ENCODE assay signal across 8 cellular contexts in the genomic region with DNA sequence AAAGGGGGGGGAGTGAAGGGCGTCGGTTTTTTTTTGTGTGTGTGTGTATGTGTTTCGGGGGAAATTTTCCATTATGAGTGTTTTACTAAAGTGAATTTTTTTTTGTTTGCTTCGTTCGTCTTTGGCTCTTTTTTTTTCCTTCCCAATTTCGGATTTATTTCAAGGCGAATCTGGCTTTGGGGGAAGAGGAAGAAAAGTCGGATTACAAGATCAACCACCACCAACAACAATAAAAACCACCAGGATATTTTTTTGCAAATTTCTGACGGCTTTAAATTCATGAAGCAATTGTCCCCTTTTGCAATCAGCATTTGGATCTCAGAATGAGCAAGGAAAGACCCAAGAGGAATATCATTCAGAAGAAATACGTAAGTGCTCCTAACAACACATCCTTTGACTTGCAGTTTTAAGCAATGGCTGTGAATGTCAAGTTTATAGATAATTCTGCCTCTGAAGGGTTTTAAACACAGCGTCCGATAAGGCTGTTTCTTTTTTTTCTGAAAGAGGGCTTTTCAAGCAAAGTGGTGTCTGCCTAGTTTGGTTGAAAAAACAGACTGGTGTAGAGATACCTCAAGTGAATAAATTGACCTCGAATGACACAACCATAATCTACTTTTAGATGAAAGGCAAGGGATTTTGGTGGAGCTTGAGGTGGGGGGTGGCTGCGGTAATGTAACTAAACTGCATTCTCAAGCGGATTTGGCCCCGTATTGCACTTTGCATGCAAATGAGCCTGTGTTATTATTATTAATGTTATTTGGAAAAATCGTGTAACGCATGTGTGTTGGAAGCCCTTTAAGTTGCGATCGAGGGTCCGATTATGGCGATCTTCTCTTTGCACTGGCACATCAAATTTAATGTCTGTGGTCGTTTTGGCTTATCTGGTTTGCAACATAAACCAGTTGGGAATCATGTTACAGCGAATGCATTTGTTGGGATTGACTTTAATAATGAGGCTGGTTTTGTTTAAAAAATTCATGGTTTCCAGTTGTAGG. TPM values are rescaled to one million over a fixed set of nuclear protein-coding genes. Genes with fewer than 3 reads are reported as not detected.
DNase-seq lines count a peak whose midpoint lies in the region; ATAC-seq, FAIRE-seq and TF ChIP-seq lines count a peak whose summit lies in the region.

No MANE protein-coding gene starts in this region.

- peaks cover 24% of the 10 kb centered on the region for H3K4me1 ChIP-seq in body of pancreas
- H3K4me1 ChIP-seq in lower lobe of right lung = peaks cover 32% of the 10 kb centered on the region
- H3K4me1 ChIP-seq in tibial nerve = peaks cover 0 to 41% (median 16%) of the 10 kb centered on the region in 4 donors

- TF ChIP-seq CTCF in body of pancreas (IDR thresholded peaks at IDR 0.05) = no peak
- no peak for TF ChIP-seq CTCF in lower lobe of right lung (IDR thresholded peaks at IDR 0.05)
- no peak for TF ChIP-seq CTCF in tibial nerve (IDR thresholded peaks at IDR 0.05)
- no peak for TF ChIP-seq CTCF in D721Med (IDR thresholded peaks at IDR 0.05; ENCODE audit: insufficient read depth, missing control alignments)

- ATAC-seq in body of pancreas (no peak), lower lobe of right lung (no peak), GM18909 (IDR thresholded peaks at IDR 0.05; ENCODE audit: poor library complexity, unreplicated experiment) (no peak), HG03432 (IDR thresholded peaks at IDR 0.05; ENCODE audit: unreplicated experiment) (no peak)

- no peak for FAIRE-seq in D721Med (lab: Jason Lieb, UNC)

- TF ChIP-seq POLR2A in body of pancreas (IDR thresholded peaks at IDR 0.05) = no peak
- no peak for TF ChIP-seq POLR2A in tibial nerve (IDR thresholded peaks at IDR 0.05)

- DNase-seq in NCI-H69 (lab: John Stamatoyannopoulos, UW) (peak; percentile 50), body of pancreas (no peak), lower lobe of right lung (no peak), tibial nerve (ENCODE audit: low spot score in 2 of 2) (no peak), D721Med (ENCODE audit: insufficient read length, low spot score) (no peak)

- no peaks in the 10 kb centered on the region for H3K36me3 ChIP-seq in body of pancreas (replicated peaks in 1 of 2; ENCODE audit: insufficient read depth in 1 of 2, low read depth in 2 of 2)
- no peaks in the 10 kb centered on the region for H3K36me3 ChIP-seq in lower lobe of right lung
- no peaks in the 10 kb centered on the region for H3K36me3 ChIP-seq in tibial nerve

- intact Hi-C loops in body of pancreas (cut with DNase I) (no loop called here), lower lobe of right lung (cut with DNase I) (no loop called here)

- H3K9me3 ChIP-seq in body of pancreas (no peaks in the 10 kb centered on the region), lower lobe of right lung (no peaks in the 10 kb centered on the region), tibial nerve (no peaks in the 10 kb centered on the region)

- TF ChIP-seq EP300 in tibial nerve (IDR thresholded peaks at IDR 0.05) = no peak

- H3K27ac ChIP-seq in body of pancreas = peak overlapping the region in 3 of 4 donors; percentile 88 to 96 (median 95)
- H3K27ac ChIP-seq in lower lobe of right lung = peak overlapping the region; percentile 95
- H3K27ac ChIP-seq in tibial nerve = peak overlapping the region; percentile 83 to 99 (median 88)

- H3K4me3 ChIP-seq in GM08714 (ENCODE audit: low read length) (peak overlapping the region; percentile 99), body of pancreas (peak overlapping the region; percentile 6 to 95), lower lobe of right lung (peak overlapping the region; percentile 94), tibial nerve (peak overlapping the region; percentile 78 to 95 (median 84))

- WGBS in body of pancreas, 2 donors = 0% methylated on average over 24 of the region's 24 CpGs
- 0 to 1% methylated on average over 24 of the region's 24 CpGs for WGBS in tibial nerve, 2 donors

- H3K27me3 ChIP-seq in body of pancreas (no peaks in the 10 kb centered on the region), lower lobe of right lung (ENCODE audit: low read depth) (no peaks in the 10 kb centered on the region), tibial nerve (no peaks in the 10 kb centered on the region)

RNA-seq across cellular contexts. Expression of a gene that starts 0.6 kb away (rescaled TPM):
- total RNA-seq in body of pancreas = 1 to 10 TPM; 3.6 to 4.6 TPM
- total RNA-seq in lower lobe of right lung = 16.0 TPM
- 10 to 100 TPM in 2 of 4 donors, 1 to 10 TPM in 2; 9.0 to 26.1 (median 9.8) TPM for total RNA-seq in tibial nerve
